ENCODE assay signal across 8 cellular contexts in genomic region chr3:195895078-195895899, GRCh38. TPM values are rescaled to one million over a fixed set of nuclear protein-coding genes. Genes with fewer than 3 reads are reported as not detected.
A peak's percentile ranks its signal among the peaks of the same experiment; 100 is the strongest.
DNase-seq lines count a peak whose midpoint lies in the region; ATAC-seq and TF ChIP-seq lines count a peak whose summit lies in the region.

No MANE protein-coding gene starts in this region.

- peaks cover 7% of the 10 kb centered on the region for H3K36me3 Mint-ChIP-seq in activated CD4-positive, alpha-beta T cell treated with anti-CD3 and anti-CD28 coated beads, Interleukin-2, amount 10 ng/mL, durations not matched to agents 24 days and 14 days (ENCODE audit: low read depth)

- no peaks in the 10 kb centered on the region for H3K9me3 Mint-ChIP-seq in activated CD4-positive, alpha-beta T cell treated with anti-CD3 and anti-CD28 coated beads, Interleukin-2, amount 10 ng/mL, durations not matched to agents 24 days and 14 days

- peak overlapping the region; percentile 50 to 95 (median 84) for H3K4me3 ChIP-seq in dorsolateral prefrontal cortex
- peak overlapping the region; percentile 71 to 82 for H3K4me3 ChIP-seq in mesenchymal stem cell (ENCODE audit: insufficient read depth in 1 of 2, low read depth in 1 of 2, low read length in 2 of 2)

- H3K27me3 ChIP-seq in dorsolateral prefrontal cortex (no peaks in the 10 kb centered on the region), mesenchymal stem cell (ENCODE audit: control insufficient read depth in 1 of 2, insufficient read depth in 1 of 2, low read length in 2 of 2) (no peaks in the 10 kb centered on the region)

- intact Hi-C loops in activated CD4-positive, alpha-beta T cell treated with anti-CD3 and anti-CD28 coated beads, Interleukin-2, amount 10 ng/mL, durations not matched to agents 24 days and 14 days (cut with micrococcal nuclease): loop anchor here (1.0 kb wide), 1 partner anchor 20 kb away; no protein-coding TSS in a partner anchor
- intact Hi-C loops in dorsolateral prefrontal cortex (cut with DNase I): loop anchor here in 1 of 2 donors (1.0 to 2.0 kb wide), 2 partner anchors 14 to 35 kb away; partner anchors contain the start of gene TNK2

- peaks cover 0 to 7% of the 10 kb centered on the region in 2 experiments for H3K36me3 ChIP-seq in mesenchymal stem cell (ENCODE audit: control insufficient read depth in 1 of 2, insufficient read depth in 2 of 2, low read depth in 1 of 2, low read length in 2 of 2)

- peak; percentile 67 for ATAC-seq in HG02852 (IDR thresholded peaks at IDR 0.05; ENCODE audit: unreplicated experiment)

- no peak overlapping the region for H2BK12ac ChIP-seq in mesenchymal stem cell (ENCODE audit: low read length in 2 of 2)

- peaks cover 42% of the 10 kb centered on the region for H3K4me1 Mint-ChIP-seq in activated CD4-positive, alpha-beta T cell treated with anti-CD3 and anti-CD28 coated beads, Interleukin-2, amount 10 ng/mL, durations not matched to agents 24 days and 14 days

- H3K79me1 ChIP-seq in mesenchymal stem cell (replicated peaks; ENCODE audit: low read length, poor library complexity, severe bottlenecking): peaks cover 39% of the 10 kb centered on the region

- peak overlapping the region; percentile 81 for H4K8ac ChIP-seq in mesenchymal stem cell (ENCODE audit: low read length)

- H3K27ac ChIP-seq in dorsolateral prefrontal cortex (peak overlapping the region; percentile 72 to 98 (median 96)), mesenchymal stem cell (ENCODE audit: low read length, poor library complexity, severe bottlenecking) (peak overlapping the region; percentile 24)

- TF ChIP-seq CTCF in dorsolateral prefrontal cortex (IDR thresholded peaks at IDR 0.05 in 54 of 56, conservative IDR thresholded peaks at IDR 0.05 in 2 of 56; ENCODE audit: low read depth in 1 of 56, partially characterized antibody in 56 of 56): peak in 2 of 56 donors; percentile 20 to 53

- H4K91ac ChIP-seq in mesenchymal stem cell (ENCODE audit: low read length): peak overlapping the region; percentile 71

- H3K4me3 Mint-ChIP-seq in activated CD4-positive, alpha-beta T cell treated with anti-CD3 and anti-CD28 coated beads, Interleukin-2, amount 10 ng/mL, durations not matched to agents 24 days and 14 days: peak overlapping the region; percentile 85

- peak overlapping the region; percentile 16 for H2AFZ ChIP-seq in mesenchymal stem cell (ENCODE audit: low read depth, low read length)

- no peaks in the 10 kb centered on the region for H3K27me3 Mint-ChIP-seq in activated CD4-positive, alpha-beta T cell treated with anti-CD3 and anti-CD28 coated beads, Interleukin-2, amount 10 ng/mL, durations not matched to agents 24 days and 14 days

- peak overlapping the region; percentile 65 for H2BK120ac ChIP-seq in mesenchymal stem cell (ENCODE audit: low read depth, low read length)

- H3K9ac ChIP-seq in mesenchymal stem cell (ENCODE audit: low read length): peak overlapping the region; percentile 85

- H2BK5ac ChIP-seq in mesenchymal stem cell (ENCODE audit: low read depth, low read length, poor library complexity, severe bottlenecking): peak overlapping the region; percentile 11

- H3K4ac ChIP-seq in mesenchymal stem cell (ENCODE audit: low read depth in 1 of 2, low read length in 2 of 2): peak overlapping the region; percentile 74 to 94

- no peaks in the 10 kb centered on the region for H3K9me3 ChIP-seq in mesenchymal stem cell (ENCODE audit: control insufficient read depth, low read length)

- peak overlapping the region; percentile 95 for H3K27ac Mint-ChIP-seq in activated CD4-positive, alpha-beta T cell treated with anti-CD3 and anti-CD28 coated beads, Interleukin-2, amount 10 ng/mL, durations not matched to agents 24 days and 14 days

- H3K23ac ChIP-seq in mesenchymal stem cell (ENCODE audit: low read length in 2 of 2): peak overlapping the region; percentile 11 to 57

- peak overlapping the region; percentile 83 for H3K4me2 ChIP-seq in mesenchymal stem cell (ENCODE audit: low read length, poor library complexity, severe bottlenecking)

- H3K18ac ChIP-seq in mesenchymal stem cell (ENCODE audit: low read depth in 1 of 2, low read length in 2 of 2): peak overlapping the region; percentile 73 to 83

- DNase-seq in NCI-H2171 (lab: John Stamatoyannopoulos, UW) (peak; percentile 66), NCI-H2171 treated with DMSO at 0.1 percent for 48 hours (lab: John Stamatoyannopoulos, UW) (no peak), NCI-H2196 (lab: John Stamatoyannopoulos, UW; ENCODE audit: unreplicated experiment) (peak; percentile 73), dorsolateral prefrontal cortex (peak in 7 of 10 donors; percentile 36 to 75 (median 55)), mesenchymal stem cell (peak; percentile 68)
- DNase-seq in activated CD4-positive, alpha-beta T cell treated with anti-CD3 and anti-CD28 coated beads, Interleukin-2, amount 10 ng/mL, durations not matched to agents 24 days and 14 days: peak; percentile 90
- peak; percentile 78 for DNase-seq in stimulated activated CD8-positive, alpha-beta memory T cell treated with anti-CD3 and anti-CD28 coated beads, Interleukin-4, amount 100 ng/mL, for 48 hours

- WGBS in mesenchymal stem cell: under 1% methylated on average over 50 of the region's 60 CpGs

- no peak overlapping the region for H2AK5ac ChIP-seq in mesenchymal stem cell (ENCODE audit: low read length, severe bottlenecking)

- H3K4me1 ChIP-seq in mesenchymal stem cell (ENCODE audit: control insufficient read depth, insufficient read depth, low read depth, low read length): peaks cover 52% of the 10 kb centered on the region

- peak overlapping the region; percentile 5 to 51 for H3K14ac ChIP-seq in mesenchymal stem cell (ENCODE audit: low read length in 2 of 2)

- H2BK15ac ChIP-seq in mesenchymal stem cell (ENCODE audit: low read depth, poor library complexity, severe bottlenecking): peak overlapping the region; percentile 89

RNA-seq across cellular contexts. Expression of gene TNK2, which starts 13.1 kb away (rescaled TPM):
- total RNA-seq in activated CD4-positive, alpha-beta T cell treated with anti-CD3 and anti-CD28 coated beads, Interleukin-2, amount 10 ng/mL, durations not matched to agents 24 days and 14 days: 101 and 110 TPM in 2 replicates
- 100 to 1,000 TPM; 167 to 402 (median 279) TPM for total RNA-seq in dorsolateral prefrontal cortex
- 11.7 TPM for polyA plus RNA-seq in mesenchymal stem cell (2013, experiment 1 of 2)
- 11.4 TPM for polyA plus RNA-seq in mesenchymal stem cell (2013, experiment 2 of 2)
